ENCODE assay signal across 17 cellular contexts in the genomic region with DNA sequence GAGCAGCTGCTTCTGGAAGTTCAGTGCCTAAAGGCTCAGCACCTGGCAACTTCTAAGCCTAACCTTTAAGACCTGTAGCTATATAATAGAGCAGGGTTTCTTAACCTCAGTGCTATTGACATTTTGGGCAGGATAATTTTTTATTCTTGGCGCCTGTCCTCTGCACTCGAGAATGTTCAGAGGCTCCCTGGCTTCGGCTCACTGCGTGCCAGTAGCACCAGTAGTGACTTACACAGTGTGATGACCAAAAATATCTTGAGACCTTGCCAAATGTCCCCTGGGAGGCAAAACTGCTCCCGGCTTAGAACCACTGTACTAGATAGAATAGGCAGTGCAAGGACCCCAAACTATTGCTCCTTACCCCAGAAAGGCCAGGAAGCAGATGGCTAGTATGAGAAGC. TPM values are rescaled to one million over a fixed set of nuclear protein-coding genes. Genes with fewer than 3 reads are reported as not detected.
"Had no signal": no experiment of that assay in that cellular context is flagged by ENCODE, and none has a peak within 500 bp of the region (broad histone marks: within the 10 kb centered on the region; RNA-seq: fewer than 3 reads in every experiment).

No MANE protein-coding gene starts in this region.

- ATAC-seq: activated T-helper 17 cell treated with anti-CD3 and anti-CD28 coated beads, Interleukin-2, amount 50 U/mL, for 72 hours; esophagus mucosa; left lung; T-cell had no signal

- H3K27ac ChIP-seq: colonic mucosa, left lung, ovary, sigmoid colon, thoracic aorta had no signal

- H3K9me3 ChIP-seq: colonic mucosa, left lung, ovary, sigmoid colon, thoracic aorta had no signal

- H3K36me3 ChIP-seq: colonic mucosa, left lung, ovary, sigmoid colon, thoracic aorta had no signal

- H3K4me1 ChIP-seq: colonic mucosa, left lung, sigmoid colon had no signal

- H3K4me3 ChIP-seq: colonic mucosa, left lung, ovary, sigmoid colon, thoracic aorta had no signal

- DNase-seq: activated CD4-positive, alpha-beta T cell treated with anti-CD3 and anti-CD28 coated beads for 1 hour; activated CD4-positive, alpha-beta T cell treated with anti-CD3 and anti-CD28 coated beads, Interleukin-2, amount 50 U/mL, for 48 hours; activated naive CD4-positive, alpha-beta T cell treated with Interleukin-2 at 50 U/mL for 16 hours; caudate nucleus; colonic mucosa; hippocampal formation; mesenchymal stem cell; ovary; sigmoid colon; stimulated activated CD4-positive, alpha-beta T cell treated with anti-CD3 and anti-CD28 coated beads, Interleukin-1b, Interleukin-23, amount 100 ng/mL, for 48 hours; T-cell; T1000 had no signal

- H3K27me3 ChIP-seq: colonic mucosa, left lung, ovary, sigmoid colon had no signal

RNA-seq across cellular contexts. Expression of a gene that starts 6.5 kb away (rescaled TPM):
- total RNA-seq: esophagus mucosa had no signal
- polyA plus RNA-seq: keratinocyte had no signal
